In genomic region chr1:164577291-164577690, GRCh38 we compare ENCODE assay signal across 2 cellular contexts.
TF ChIP-seq lines count a peak whose summit lies in the region.

No MANE protein-coding gene starts in this region.

TF ChIP-seq in IMR-90, 13 proteins besides CTCF, POLR2A, EP300 and RAD21:
- TF ChIP-seq MXI1 (IDR thresholded peaks at IDR 0.05; ENCODE audit: borderline replicate concordance, low read depth, low read length) (no peak), BHLHE40 (IDR thresholded peaks at IDR 0.05; ENCODE audit: low read depth, low read length) (no peak), MAFK (IDR thresholded peaks at IDR 0.05; ENCODE audit: low read depth, low read length) (no peak), RCOR1 (IDR thresholded peaks at IDR 0.05; ENCODE audit: insufficient replicate concordance, low read length) (no peak), ELK1 (IDR thresholded peaks at IDR 0.05; ENCODE audit: borderline replicate concordance, low read depth, low read length) (no peak), CEBPB (IDR thresholded peaks at IDR 0.05; ENCODE audit: low read depth, low read length) (no peak), FOS (IDR thresholded peaks at IDR 0.05; ENCODE audit: low read depth, low read length) (no peak), CHD1 (IDR thresholded peaks at IDR 0.05; ENCODE audit: low read depth, low read length) (no peak), RFX5 (IDR thresholded peaks at IDR 0.05; ENCODE audit: low read depth, low read length) (no peak), MAZ (IDR thresholded peaks at IDR 0.05; ENCODE audit: borderline replicate concordance, low read depth, low read length) (no peak), USF2 (IDR thresholded peaks at IDR 0.05; ENCODE audit: low read depth, low read length) (no peak), NFE2L2 (IDR thresholded peaks at IDR 0.05; ENCODE audit: low read depth, low read length) (no peak), SMC3 (IDR thresholded peaks at IDR 0.05; ENCODE audit: low read depth, low read length) (no peak)
TF ChIP-seq in IMR-90: peak in this region for 0.

TF ChIP-seq in H1, 55 proteins besides CTCF, POLR2A, EP300 and RAD21:
- TF ChIP-seq, protein P1, sequence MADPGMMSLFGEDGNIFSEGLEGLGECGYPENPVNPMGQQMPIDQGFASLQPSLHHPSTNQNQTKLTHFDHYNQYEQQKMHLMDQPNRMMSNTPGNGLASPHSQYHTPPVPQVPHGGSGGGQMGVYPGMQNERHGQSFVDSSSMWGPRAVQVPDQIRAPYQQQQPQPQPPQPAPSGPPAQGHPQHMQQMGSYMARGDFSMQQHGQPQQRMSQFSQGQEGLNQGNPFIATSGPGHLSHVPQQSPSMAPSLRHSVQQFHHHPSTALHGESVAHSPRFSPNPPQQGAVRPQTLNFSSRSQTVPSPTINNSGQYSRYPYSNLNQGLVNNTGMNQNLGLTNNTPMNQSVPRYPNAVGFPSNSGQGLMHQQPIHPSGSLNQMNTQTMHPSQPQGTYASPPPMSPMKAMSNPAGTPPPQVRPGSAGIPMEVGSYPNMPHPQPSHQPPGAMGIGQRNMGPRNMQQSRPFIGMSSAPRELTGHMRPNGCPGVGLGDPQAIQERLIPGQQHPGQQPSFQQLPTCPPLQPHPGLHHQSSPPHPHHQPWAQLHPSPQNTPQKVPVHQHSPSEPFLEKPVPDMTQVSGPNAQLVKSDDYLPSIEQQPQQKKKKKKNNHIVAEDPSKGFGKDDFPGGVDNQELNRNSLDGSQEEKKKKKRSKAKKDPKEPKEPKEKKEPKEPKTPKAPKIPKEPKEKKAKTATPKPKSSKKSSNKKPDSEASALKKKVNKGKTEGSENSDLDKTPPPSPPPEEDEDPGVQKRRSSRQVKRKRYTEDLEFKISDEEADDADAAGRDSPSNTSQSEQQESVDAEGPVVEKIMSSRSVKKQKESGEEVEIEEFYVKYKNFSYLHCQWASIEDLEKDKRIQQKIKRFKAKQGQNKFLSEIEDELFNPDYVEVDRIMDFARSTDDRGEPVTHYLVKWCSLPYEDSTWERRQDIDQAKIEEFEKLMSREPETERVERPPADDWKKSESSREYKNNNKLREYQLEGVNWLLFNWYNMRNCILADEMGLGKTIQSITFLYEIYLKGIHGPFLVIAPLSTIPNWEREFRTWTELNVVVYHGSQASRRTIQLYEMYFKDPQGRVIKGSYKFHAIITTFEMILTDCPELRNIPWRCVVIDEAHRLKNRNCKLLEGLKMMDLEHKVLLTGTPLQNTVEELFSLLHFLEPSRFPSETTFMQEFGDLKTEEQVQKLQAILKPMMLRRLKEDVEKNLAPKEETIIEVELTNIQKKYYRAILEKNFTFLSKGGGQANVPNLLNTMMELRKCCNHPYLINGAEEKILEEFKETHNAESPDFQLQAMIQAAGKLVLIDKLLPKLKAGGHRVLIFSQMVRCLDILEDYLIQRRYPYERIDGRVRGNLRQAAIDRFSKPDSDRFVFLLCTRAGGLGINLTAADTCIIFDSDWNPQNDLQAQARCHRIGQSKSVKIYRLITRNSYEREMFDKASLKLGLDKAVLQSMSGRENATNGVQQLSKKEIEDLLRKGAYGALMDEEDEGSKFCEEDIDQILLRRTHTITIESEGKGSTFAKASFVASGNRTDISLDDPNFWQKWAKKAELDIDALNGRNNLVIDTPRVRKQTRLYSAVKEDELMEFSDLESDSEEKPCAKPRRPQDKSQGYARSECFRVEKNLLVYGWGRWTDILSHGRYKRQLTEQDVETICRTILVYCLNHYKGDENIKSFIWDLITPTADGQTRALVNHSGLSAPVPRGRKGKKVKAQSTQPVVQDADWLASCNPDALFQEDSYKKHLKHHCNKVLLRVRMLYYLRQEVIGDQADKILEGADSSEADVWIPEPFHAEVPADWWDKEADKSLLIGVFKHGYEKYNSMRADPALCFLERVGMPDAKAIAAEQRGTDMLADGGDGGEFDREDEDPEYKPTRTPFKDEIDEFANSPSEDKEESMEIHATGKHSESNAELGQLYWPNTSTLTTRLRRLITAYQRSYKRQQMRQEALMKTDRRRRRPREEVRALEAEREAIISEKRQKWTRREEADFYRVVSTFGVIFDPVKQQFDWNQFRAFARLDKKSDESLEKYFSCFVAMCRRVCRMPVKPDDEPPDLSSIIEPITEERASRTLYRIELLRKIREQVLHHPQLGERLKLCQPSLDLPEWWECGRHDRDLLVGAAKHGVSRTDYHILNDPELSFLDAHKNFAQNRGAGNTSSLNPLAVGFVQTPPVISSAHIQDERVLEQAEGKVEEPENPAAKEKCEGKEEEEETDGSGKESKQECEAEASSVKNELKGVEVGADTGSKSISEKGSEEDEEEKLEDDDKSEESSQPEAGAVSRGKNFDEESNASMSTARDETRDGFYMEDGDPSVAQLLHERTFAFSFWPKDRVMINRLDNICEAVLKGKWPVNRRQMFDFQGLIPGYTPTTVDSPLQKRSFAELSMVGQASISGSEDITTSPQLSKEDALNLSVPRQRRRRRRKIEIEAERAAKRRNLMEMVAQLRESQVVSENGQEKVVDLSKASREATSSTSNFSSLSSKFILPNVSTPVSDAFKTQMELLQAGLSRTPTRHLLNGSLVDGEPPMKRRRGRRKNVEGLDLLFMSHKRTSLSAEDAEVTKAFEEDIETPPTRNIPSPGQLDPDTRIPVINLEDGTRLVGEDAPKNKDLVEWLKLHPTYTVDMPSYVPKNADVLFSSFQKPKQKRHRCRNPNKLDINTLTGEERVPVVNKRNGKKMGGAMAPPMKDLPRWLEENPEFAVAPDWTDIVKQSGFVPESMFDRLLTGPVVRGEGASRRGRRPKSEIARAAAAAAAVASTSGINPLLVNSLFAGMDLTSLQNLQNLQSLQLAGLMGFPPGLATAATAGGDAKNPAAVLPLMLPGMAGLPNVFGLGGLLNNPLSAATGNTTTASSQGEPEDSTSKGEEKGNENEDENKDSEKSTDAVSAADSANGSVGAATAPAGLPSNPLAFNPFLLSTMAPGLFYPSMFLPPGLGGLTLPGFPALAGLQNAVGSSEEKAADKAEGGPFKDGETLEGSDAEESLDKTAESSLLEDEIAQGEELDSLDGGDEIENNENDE (IDR thresholded peaks at IDR 0.05; ENCODE audit: insufficient replicate concordance, low read length), result no peak
- TF ChIP-seq ASH2L (IDR thresholded peaks at IDR 0.05; ENCODE audit: low read length) (no peak), KDM5A (IDR thresholded peaks at IDR 0.05; ENCODE audit: low read length) (no peak), RNF2 (IDR thresholded peaks at IDR 0.05; ENCODE audit: borderline replicate concordance, low read depth, low read length, missing control alignments, poor library complexity, severe bottlenecking) (no peak), NANOG (IDR thresholded peaks at IDR 0.05; ENCODE audit: insufficient read depth, low read depth, low read length, poor library complexity, severe bottlenecking) (no peak), KDM1A (IDR thresholded peaks at IDR 0.05; ENCODE audit: borderline replicate concordance, low read length) (no peak), GTF2F1 (IDR thresholded peaks at IDR 0.05; ENCODE audit: borderline replicate concordance, low read depth, low read length) (no peak), TAF7 (optimal IDR thresholded peaks at IDR 0.05; ENCODE audit: borderline replicate concordance, low read depth, low read length) (no peak), BACH1 (IDR thresholded peaks at IDR 0.05; ENCODE audit: low read length) (no peak), SP1 (IDR thresholded peaks at IDR 0.05; ENCODE audit: low read depth, low read length) (no peak), MAFK (IDR thresholded peaks at IDR 0.05; ENCODE audit: low read depth, low read length) (no peak), CHD1 (IDR thresholded peaks at IDR 0.05; ENCODE audit: low read depth, low read length) (no peak), CBX5 (IDR thresholded peaks at IDR 0.05; ENCODE audit: low read depth, low read length) (no peak), POU5F1 (IDR thresholded peaks at IDR 0.05; ENCODE audit: low read depth, low read length) (no peak)
